ENCODE assay signal across 1 cellular context in genomic region chr1:156065871-156066270, GRCh38.
TF ChIP-seq lines count a peak whose summit lies in the region.

No MANE protein-coding gene starts in this region.

TF ChIP-seq in K562, 482 proteins besides CTCF, POLR2A, EP300 and RAD21:
- no peak for TF ChIP-seq ARID1B (IDR thresholded peaks at IDR 0.05)
- TF ChIP-seq CHD7 (IDR thresholded peaks at IDR 0.05; ENCODE audit: low read depth, low read length), result no peak
- TF ChIP-seq ZNF740 (CRISPR knock-in tag; IDR thresholded peaks at IDR 0.05), result peak; percentile 62
- TF ChIP-seq ZNF740 (tag; IDR thresholded peaks at IDR 0.05), result no peak
- TF ChIP-seq KDM1A (IDR thresholded peaks at IDR 0.05), result 0 out of 4 replicates have a peak, but pooled peaks of 1 of the 2 experiments have one; percentile 10
- TF ChIP-seq BRD4 (IDR thresholded peaks at IDR 0.05), result no peak
